16 cellular contexts compared by ENCODE assay signal in genomic region chr16:23365602-23366240, GRCh38.
DNase-seq lines count a peak whose midpoint lies in the region; ATAC-seq and TF ChIP-seq lines count a peak whose summit lies in the region.
"Had no signal": no experiment of that assay in that cellular context is flagged by ENCODE, and none has a peak within 500 bp of the region (broad histone marks: within the 10 kb centered on the region; RNA-seq: fewer than 3 reads in every experiment).

No MANE protein-coding gene starts in this region.

- POLR2A ChIA-PET in activated CD4-positive, alpha-beta memory T cell treated with anti-CD3 and anti-CD28 coated beads, Interleukin-2, amount 10 ng/mL, durations not matched to agents 7 days and 5 days (lab: Charles Lee) = no interaction called here

- no peak overlapping the region for H2AFZ ChIP-seq in Loucy (ENCODE audit: low read length)

- H3K27me3 ChIP-seq in Loucy (ENCODE audit: insufficient read depth, low read length, poor library complexity, severe bottlenecking) = no peaks in the 10 kb centered on the region

- ATAC-seq in GM18858 (IDR thresholded peaks at IDR 0.05; ENCODE audit: unreplicated experiment) (no peak), HG02623 (IDR thresholded peaks at IDR 0.05; ENCODE audit: unreplicated experiment) (no peak)
- ATAC-seq: A549, SK-N-SH treated with all-trans-retinoic acid at 6 μM for 48 hours had no signal

- no peak overlapping the region for H3K9ac ChIP-seq in Loucy (ENCODE audit: low read depth, low read length, poor library complexity, severe bottlenecking)

- CTCF ChIA-PET in activated CD4-positive, alpha-beta memory T cell treated with anti-CD3 and anti-CD28 coated beads, Interleukin-2, amount 10 ng/mL, durations not matched to agents 7 days and 5 days (lab: Charles Lee) = interaction anchor here (1.7 kb wide), 1 partner anchor 68 kb away, joined by 6 read pairs; no protein-coding TSS in a partner anchor

- no peaks in the 10 kb centered on the region for H3K36me3 ChIP-seq in Loucy (ENCODE audit: insufficient read depth, low read length)

- TF ChIP-seq CTCF in Loucy (conservative IDR thresholded peaks at IDR 0.05; ENCODE audit: low read length) = no peak
- no peak for TF ChIP-seq CTCF in nephron progenitor cell (IDR thresholded peaks at IDR 0.05)

- no peaks in the 10 kb centered on the region for H3K9me3 ChIP-seq in Loucy (ENCODE audit: insufficient read depth, low read depth, low read length)
- H3K9me3 ChIP-seq: A549 had no signal

- H3K9me2 ChIP-seq in Loucy (replicated peaks; ENCODE audit: low read depth, low read length) = no peaks in the 10 kb centered on the region

- no peaks in the 10 kb centered on the region for H3K9me3 Mint-ChIP-seq in activated CD4-positive, alpha-beta memory T cell treated with anti-CD3 and anti-CD28 coated beads, Interleukin-2, amount 10 ng/mL, durations not matched to agents 7 days and 5 days
- no peaks in the 10 kb centered on the region for H3K9me3 Mint-ChIP-seq in nephron progenitor cell
- H3K9me3 Mint-ChIP-seq: IgD-negative memory B cell had no signal

- H3K79me2 ChIP-seq in Loucy (ENCODE audit: insufficient read depth, low read length) = no peaks in the 10 kb centered on the region

- peaks cover 3% of the 10 kb centered on the region for H3K4me1 ChIP-seq in Loucy (ENCODE audit: insufficient read depth, low read length, poor library complexity, severe bottlenecking)

- no peaks in the 10 kb centered on the region for H4K20me1 ChIP-seq in Loucy (ENCODE audit: insufficient read depth, low read length, poor library complexity, severe bottlenecking)

- peaks cover 10% of the 10 kb centered on the region for H3K4me1 Mint-ChIP-seq in activated CD4-positive, alpha-beta memory T cell treated with anti-CD3 and anti-CD28 coated beads, Interleukin-2, amount 10 ng/mL, durations not matched to agents 7 days and 5 days
- peaks cover 10% of the 10 kb centered on the region for H3K4me1 Mint-ChIP-seq in nephron progenitor cell

- no peak overlapping the region for H3K4me3 ChIP-seq in Loucy (ENCODE audit: low read length, poor library complexity, severe bottlenecking)
- H3K4me3 ChIP-seq: A549 had no signal

- H3K27me3 Mint-ChIP-seq in activated CD4-positive, alpha-beta memory T cell treated with anti-CD3 and anti-CD28 coated beads, Interleukin-2, amount 10 ng/mL, durations not matched to agents 7 days and 5 days = no peaks in the 10 kb centered on the region
- peaks cover 25% of the 10 kb centered on the region for H3K27me3 Mint-ChIP-seq in nephron progenitor cell (ENCODE audit: low read depth, poor library complexity)
- H3K27me3 Mint-ChIP-seq: IgD-negative memory B cell had no signal

- no peaks in the 10 kb centered on the region for H3K36me3 Mint-ChIP-seq in activated CD4-positive, alpha-beta memory T cell treated with anti-CD3 and anti-CD28 coated beads, Interleukin-2, amount 10 ng/mL, durations not matched to agents 7 days and 5 days (ENCODE audit: low read depth)
- H3K36me3 Mint-ChIP-seq in nephron progenitor cell (ENCODE audit: low read depth) = no peaks in the 10 kb centered on the region
- H3K36me3 Mint-ChIP-seq: IgD-negative memory B cell had no signal

- peak overlapping the region; percentile 2 for H3K27ac Mint-ChIP-seq in activated CD4-positive, alpha-beta memory T cell treated with anti-CD3 and anti-CD28 coated beads, Interleukin-2, amount 10 ng/mL, durations not matched to agents 7 days and 5 days
- H3K27ac Mint-ChIP-seq in nephron progenitor cell = peak overlapping the region; percentile 88
- H3K27ac Mint-ChIP-seq: IgD-negative memory B cell, progenitor cell of endocrine pancreas had no signal

- H3F3A ChIP-seq in Loucy (ENCODE audit: low read depth) = no peaks in the 10 kb centered on the region

- H3K4me3 Mint-ChIP-seq in activated CD4-positive, alpha-beta memory T cell treated with anti-CD3 and anti-CD28 coated beads, Interleukin-2, amount 10 ng/mL, durations not matched to agents 7 days and 5 days = no peak overlapping the region
- H3K4me3 Mint-ChIP-seq in nephron progenitor cell = no peak overlapping the region

- DNase-seq in NK-92 treated with Interleukin-12 subunit alpha and Interleukin-12 subunit beta, amount 100 ng/mL, for 24 hours (lab: John Stamatoyannopoulos, UW) = peak; percentile 59
- DNase-seq in NK-92 (lab: John Stamatoyannopoulos, UW; ENCODE audit: unreplicated experiment) = no peak
- peak; percentile 21 for DNase-seq in activated CD4-positive, alpha-beta memory T cell treated with anti-CD3 and anti-CD28 coated beads, Interleukin-2, amount 10 ng/mL, durations not matched to agents 7 days and 5 days
- no peak for DNase-seq in nephron progenitor cell
- no peak for DNase-seq in NCI-H1417 (lab: John Stamatoyannopoulos, UW)
- DNase-seq: activated CD4-positive, alpha-beta T cell treated with anti-CD3 and anti-CD28 coated beads, Interleukin-2, amount 50 U/mL, for 1 hour; amniotic stem cell; DND-41; effector CD4-positive, alpha-beta T cell had no signal

- peak overlapping the region; percentile 6 for H3K4me2 ChIP-seq in Loucy (ENCODE audit: low read depth, low read length, poor library complexity, severe bottlenecking)
- H3K4me2 ChIP-seq: A549 had no signal

Comparison
In these comparisons a context has a peak if more than half of its experiments do, and no peak if none do; other contexts are left out.
1. DNase-seq: peak in NK-92 treated with Interleukin-12 subunit alpha and Interleukin-12 subunit beta, amount 100 ng/mL, for 24 hours (single experiment) and activated CD4-positive, alpha-beta memory T cell treated with anti-CD3 and anti-CD28 coated beads, Interleukin-2, amount 10 ng/mL, durations not matched to agents 7 days and 5 days (single experiment); none in NK-92 (single experiment), nephron progenitor cell (single experiment) and NCI-H1417 (0 of 3).